10 cellular contexts compared by ENCODE assay signal in genomic region chr12:121925361-121925725, GRCh38. TPM values are rescaled to one million over a fixed set of nuclear protein-coding genes. Genes with fewer than 3 reads are reported as not detected.
DNase-seq lines count a peak whose midpoint lies in the region; ATAC-seq and TF ChIP-seq lines count a peak whose summit lies in the region.
"Had no signal": no experiment of that assay in that cellular context is flagged by ENCODE, and none has a peak within 500 bp of the region (broad histone marks: within the 10 kb centered on the region; RNA-seq: fewer than 3 reads in every experiment).

No MANE protein-coding gene starts in this region.

- H3K27me3 Mint-ChIP-seq in WTC11 (ENCODE audit: low read depth) = no peaks in the 10 kb centered on the region; the same call in 1 of the 2 replicates
- H3K27me3 Mint-ChIP-seq: activated CD4-positive, alpha-beta T cell treated with anti-CD3 and anti-CD28 coated beads, Interleukin-2, amount 10 ng/mL, durations not matched to agents 7 days and 5 days had no signal

- intact Hi-C loops in heart right ventricle (cut with DNase I) = loop anchor here in 1 of 10 donors (10.0 kb wide), 1 partner anchor 99 kb away; the partner anchor contains the start of gene BCL7A
- intact Hi-C loops in sigmoid colon (cut with DNase I) = no loop called here

- no peaks in the 10 kb centered on the region for H3K9me3 Mint-ChIP-seq in WTC11
- H3K9me3 Mint-ChIP-seq: activated CD4-positive, alpha-beta T cell treated with anti-CD3 and anti-CD28 coated beads, Interleukin-2, amount 10 ng/mL, durations not matched to agents 7 days and 5 days had no signal

- H3K27me3 ChIP-seq in heart right ventricle (no peaks in the 10 kb centered on the region), sigmoid colon (no peaks in the 10 kb centered on the region)

- peak; percentile 87 for DNase-seq in ELR (ENCODE audit: low read depth)
- no peak for DNase-seq in WTC11 (ENCODE audit: low spot score)
- no peak for DNase-seq in heart right ventricle
- no peak for DNase-seq in sigmoid colon
- DNase-seq in NCI-H2107 treated with DMSO at 0.1 percent for 48 hours (lab: John Stamatoyannopoulos, UW; ENCODE audit: unreplicated experiment) = no peak
- no peak for DNase-seq in ecto neural progenitor cell (ENCODE audit: low spot score)
- no peak for DNase-seq in effector CD8-positive, alpha-beta T cell (lab: John Stamatoyannopoulos, UW)
- DNase-seq: activated CD4-positive, alpha-beta T cell treated with anti-CD3 and anti-CD28 coated beads, Interleukin-2, amount 10 ng/mL, durations not matched to agents 7 days and 5 days; substantia nigra had no signal

- H3K4me3 Mint-ChIP-seq in WTC11 = no peak overlapping the region
- H3K4me3 Mint-ChIP-seq: activated CD4-positive, alpha-beta T cell treated with anti-CD3 and anti-CD28 coated beads, Interleukin-2, amount 10 ng/mL, durations not matched to agents 7 days and 5 days had no signal

- ATAC-seq in WTC11 (no peak), heart right ventricle (peak in 4 of 8 donors; percentile 16 to 49 (median 26)), HG03108 (IDR thresholded peaks at IDR 0.05; ENCODE audit: unreplicated experiment) (no peak)

- H3K27ac ChIP-seq in heart right ventricle = peak overlapping the region in 8 of 10 donors; percentile 69 to 88 (median 76)
- peak overlapping the region in 3 of 4 donors; percentile 48 to 67 (median 55) for H3K27ac ChIP-seq in sigmoid colon

- H3K36me3 ChIP-seq in heart right ventricle (no peaks in the 10 kb centered on the region), sigmoid colon (no peaks in the 10 kb centered on the region)

- 36 to 48% methylated on average over 7 of the region's 7 CpGs for WGBS in heart right ventricle, 2 donors
- 58 to 70% methylated on average over 7 of the region's 7 CpGs for WGBS in sigmoid colon, 2 donors

- TF ChIP-seq EP300 in sigmoid colon (IDR thresholded peaks at IDR 0.05) = no peak

- peak overlapping the region; percentile 54; the same call in 1 of the 2 replicates for H3K27ac Mint-ChIP-seq in WTC11
- H3K27ac Mint-ChIP-seq: activated CD4-positive, alpha-beta T cell treated with anti-CD3 and anti-CD28 coated beads, Interleukin-2, amount 10 ng/mL, durations not matched to agents 7 days and 5 days had no signal

- peaks cover 30% of the 10 kb centered on the region for H3K4me1 Mint-ChIP-seq in WTC11

- TF ChIP-seq CTCF in WTC11 (IDR thresholded peaks at IDR 0.05) = no peak
- TF ChIP-seq CTCF in heart right ventricle (IDR thresholded peaks at IDR 0.05) = no peak
- TF ChIP-seq CTCF in sigmoid colon (IDR thresholded peaks at IDR 0.05) = no peak

- CTCF ChIA-PET in WTC11 (lab: Charles Lee) = no interaction called here

- H3K36me3 Mint-ChIP-seq in WTC11 = no peaks in the 10 kb centered on the region

- H3K4me1 ChIP-seq in heart right ventricle = peaks cover 0 to 34% (median 20%) of the 10 kb centered on the region in 9 donors
- peaks cover 0 to 15% (median 7%) of the 10 kb centered on the region in 4 donors for H3K4me1 ChIP-seq in sigmoid colon

- TF ChIP-seq POLR2A in sigmoid colon (IDR thresholded peaks at IDR 0.05) = no peak

- H3K9me3 ChIP-seq in heart right ventricle (no peaks in the 10 kb centered on the region), sigmoid colon (no peaks in the 10 kb centered on the region)

- H3K4me3 ChIP-seq in heart right ventricle (peak overlapping the region in 5 of 10 donors; percentile 24 to 32 (median 28)), sigmoid colon (no peak overlapping the region)

- POLR2A ChIA-PET in WTC11 (lab: Charles Lee) = no interaction called here

TF ChIP-seq in WTC11, 78 proteins besides CTCF, POLR2A, EP300 and RAD21 (continues in another document):
- TF ChIP-seq FOXK1 (CRISPR knock-in tag; IDR thresholded peaks at IDR 0.05) (no peak), ZNF512 (CRISPR knock-in tag; IDR thresholded peaks at IDR 0.05; ENCODE audit: borderline replicate concordance) (no peak), FOXJ3 (CRISPR knock-in tag; IDR thresholded peaks at IDR 0.05; ENCODE audit: borderline replicate concordance) (no peak), ZNF532 (CRISPR knock-in tag; IDR thresholded peaks at IDR 0.05; ENCODE audit: borderline replicate concordance) (no peak), TP53 (CRISPR knock-in tag; IDR thresholded peaks at IDR 0.05) (no peak), OVOL2 (CRISPR knock-in tag; IDR thresholded peaks at IDR 0.05; ENCODE audit: borderline replicate concordance) (no peak), MAX (CRISPR knock-in tag; IDR thresholded peaks at IDR 0.05) (no peak), IRF2 (CRISPR knock-in tag; IDR thresholded peaks at IDR 0.05; ENCODE audit: borderline replicate concordance, low read depth) (no peak), USF2 (CRISPR knock-in tag; IDR thresholded peaks at IDR 0.05) (no peak), TEAD1 (CRISPR knock-in tag; IDR thresholded peaks at IDR 0.05) (no peak)

RNA-seq across cellular contexts. Expression of gene CFAP251, which starts 7.0 kb away (rescaled TPM):
- total RNA-seq in WTC11 (2021) (2.9 to 3.1 TPM (median 3.0 TPM) in 3 replicates), heart right ventricle (1 to 10 TPM in 7 of 10 donors, under 1 TPM in 3; 0.52 to 4.6 (median 1.9) TPM), sigmoid colon (1 to 10 TPM in 3 of 4 donors, under 1 TPM in 1; 0.68 to 3.0 (median 1.2) TPM)
- polyA plus RNA-seq in heart right ventricle (1 to 10 TPM in 1 of 2 donors, under 1 TPM in 1; 0.66 to 1.0 TPM), sigmoid colon (1 to 10 TPM in 1 of 3 donors, under 1 TPM in 1, not detected in 1; 0.98 to 1.2 TPM)

RNA-seq across cellular contexts. Expression of gene PSMD9, which starts 36.8 kb away (rescaled TPM):
- 35.3 to 36.4 TPM (median 36.2 TPM) in 3 replicates for total RNA-seq in WTC11 (2021)
- 10 to 100 TPM; 29.3 to 39.9 (median 34.4) TPM for total RNA-seq in heart right ventricle
- polyA plus RNA-seq in heart right ventricle = 100 to 1,000 TPM in 1 of 2 donors, 10 to 100 TPM in 1; 13.6 to 117 TPM
- total RNA-seq in sigmoid colon = 10 to 100 TPM; 28.5 to 91.4 (median 39.1) TPM
- 100 to 1,000 TPM in 2 of 3 donors, 10 to 100 TPM in 1; 92.9 to 108 (median 102) TPM for polyA plus RNA-seq in sigmoid colon
